ENCODE assay signal across 8 cellular contexts in the genomic region with DNA sequence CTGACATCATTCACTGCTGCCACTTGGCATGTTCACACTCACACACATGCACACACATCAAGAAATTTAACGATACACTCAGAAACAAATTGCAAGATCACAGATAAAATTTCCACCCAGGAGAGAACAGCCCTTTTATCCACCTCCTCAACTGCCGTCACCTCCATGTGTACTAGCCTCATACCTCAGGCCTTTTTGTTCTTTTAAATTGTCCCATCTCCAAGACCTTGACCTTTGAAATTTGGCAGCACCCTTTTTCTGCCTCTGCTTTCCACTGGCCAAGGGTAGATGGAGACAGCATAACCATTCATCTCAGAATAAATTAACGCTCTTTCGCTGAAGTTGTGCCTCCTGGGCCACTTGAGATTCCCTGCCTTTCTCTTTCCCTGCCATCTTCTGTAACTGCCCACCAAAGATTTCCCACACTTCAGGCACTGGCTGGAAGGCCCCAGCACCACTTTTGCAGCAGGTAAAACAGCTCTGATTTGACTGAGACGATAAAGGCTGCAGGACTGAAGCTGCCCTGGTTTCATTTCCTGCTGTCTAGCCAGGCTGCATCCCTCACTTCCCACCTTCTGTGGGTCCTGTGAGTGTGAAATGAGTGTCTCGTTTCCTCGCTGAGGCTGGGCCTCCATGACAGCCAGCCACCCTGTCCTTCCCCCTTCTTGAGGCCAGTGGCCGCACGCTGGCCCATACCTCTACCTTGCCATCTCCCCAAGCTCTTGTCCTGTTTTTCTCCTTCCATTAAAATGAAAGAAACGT. TPM values are rescaled to one million over a fixed set of nuclear protein-coding genes. Genes with fewer than 3 reads are reported as not detected.
DNase-seq lines count a peak whose midpoint lies in the region; ATAC-seq and TF ChIP-seq lines count a peak whose summit lies in the region.

No MANE protein-coding gene starts in this region.

- intact Hi-C loops in HCT116 (cut with micrococcal nuclease) = no loop called here

- POLR2A ChIA-PET in HCT116 (lab: Charles Lee) = interaction anchor here (1.7 kb wide), 1 partner anchor 37 kb away, joined by 4 read pairs; no protein-coding TSS in a partner anchor

- H3K36me3 ChIP-seq in HCT116 (ENCODE audit: control insufficient read depth in 1 of 2, insufficient read depth in 2 of 2, low read length in 2 of 2) = no peaks in the 10 kb centered on the region; a peak in 1 of 4 replicates
- no peaks in the 10 kb centered on the region for H3K36me3 ChIP-seq in right atrium auricular region

- CTCF ChIA-PET in HCT116 (lab: Charles Lee) = no interaction called here

- H3K27me3 ChIP-seq in HCT116 (ENCODE audit: insufficient read depth, low read length) (no peaks in the 10 kb centered on the region), right atrium auricular region (no peaks in the 10 kb centered on the region)

- H3K27ac ChIP-seq in HCT116 (ENCODE audit: low read depth, low read length) (peak overlapping the region; percentile 100), right atrium auricular region (peak overlapping the region; percentile 70 to 75)

- RAD21 ChIA-PET in HCT116 (lab: Charles Lee; ENCODE audit: low non-redundant PET in 1 of 2, low total read pairs in 2 of 2, uncharacterized antibody in 2 of 2, unreplicated experiment in 2 of 2) = no interaction called here

- H3K4me1 ChIP-seq in HCT116 (ENCODE audit: control insufficient read depth in 1 of 2, insufficient read depth in 2 of 2, low read length in 2 of 2) (peaks cover 94 to 95% of the 10 kb centered on the region in 2 experiments), right atrium auricular region (peaks cover 0 to 93% of the 10 kb centered on the region in 2 donors)

- no peaks in the 10 kb centered on the region for H3K9me2 ChIP-seq in HCT116 (ENCODE audit: insufficient read depth)

- H3K9me3 ChIP-seq in HCT116 (ENCODE audit: control insufficient read depth in 1 of 2, insufficient read depth in 1 of 2, low read depth in 1 of 2, low read length in 2 of 2) (no peaks in the 10 kb centered on the region), right atrium auricular region (no peaks in the 10 kb centered on the region)

- DNase-seq in HCT116 (ENCODE audit: low read depth, low spot score) (no peak), T-helper 9 cell (peak; percentile 14), right atrium auricular region (ENCODE audit: low spot score) (no peak), HT-29 (ENCODE audit: low spot score) (no peak), NCI-H146 (lab: John Stamatoyannopoulos, UW) (no peak), NCI-H345 treated with DMSO at 0.1 percent for 48 hours (lab: John Stamatoyannopoulos, UW; ENCODE audit: unreplicated experiment) (no peak)
- DNase-seq in stimulated activated CD4-positive, alpha-beta T cell treated with anti-CD3 and anti-CD28 coated beads, Interleukin-2, amount 100 ng/mL, for 24 hours = no peak

- no peak for TF ChIP-seq RAD21 in HCT116 (IDR thresholded peaks at IDR 0.05; ENCODE audit: low read depth)

- ATAC-seq in GM18517 (IDR thresholded peaks at IDR 0.05; ENCODE audit: unreplicated experiment) = peak; percentile 58
- no peak for ATAC-seq in HCT116

- no peak overlapping the region for H3K4me2 ChIP-seq in HCT116 (ENCODE audit: low read length)

- BruUV-seq in HCT116 (replicated peaks; lab: Mats Ljungman, UMichigan) = no TSS peak

- no peak for TF ChIP-seq CTCF in HCT116 (IDR thresholded peaks at IDR 0.05 in 2 of 3, conservative IDR thresholded peaks at IDR 0.05 in 1 of 3; ENCODE audit: borderline replicate concordance in 1 of 3, insufficient read depth in 1 of 3, low read depth in 2 of 3, low read length in 2 of 3)
- TF ChIP-seq CTCF in right atrium auricular region (IDR thresholded peaks at IDR 0.05) = no peak

- H2AFZ ChIP-seq in HCT116 (ENCODE audit: low read depth, low read length, poor library complexity, severe bottlenecking) = no peak overlapping the region

- TF ChIP-seq POLR2A in HCT116 (IDR thresholded peaks at IDR 0.05; ENCODE audit: borderline replicate concordance, extremely low read depth, insufficient read depth, insufficient read length) = no peak

- H3K9ac ChIP-seq in HCT116 (ENCODE audit: low read length) = peak overlapping the region; percentile 5; the same call in 1 of the 2 replicates

- H4K20me1 ChIP-seq in HCT116 (ENCODE audit: insufficient read depth) = no peaks in the 10 kb centered on the region

- peaks cover 67% of the 10 kb centered on the region for H3K79me2 ChIP-seq in HCT116 (ENCODE audit: insufficient read depth, low read length)

- H3K4me3 ChIP-seq in HCT116 (replicated peaks in 1 of 2; ENCODE audit: low read depth in 1 of 2, low read length in 2 of 2) = no peak overlapping the region
- H3K4me3 ChIP-seq in right atrium auricular region = no peak overlapping the region

TF ChIP-seq in HCT116, 20 proteins besides CTCF, POLR2A, EP300 and RAD21:
- TF ChIP-seq POLR2AphosphoS5 (IDR thresholded peaks at IDR 0.05; ENCODE audit: low read depth, low read length) (no peak), EZH2 (IDR thresholded peaks at IDR 0.05) (no peak), ZNF274 (IDR thresholded peaks at IDR 0.05; ENCODE audit: low read depth, low read length) (no peak), EGR1 (IDR thresholded peaks at IDR 0.05; ENCODE audit: low read depth) (no peak), ELF1 (IDR thresholded peaks at IDR 0.05; ENCODE audit: borderline replicate concordance, low read depth) (no peak), SP1 (IDR thresholded peaks at IDR 0.05; ENCODE audit: low read depth) (no peak), SRF (IDR thresholded peaks at IDR 0.05; ENCODE audit: low read depth) (no peak), FOSL1 (IDR thresholded peaks at IDR 0.05; ENCODE audit: low read depth) (no peak), SIN3A (IDR thresholded peaks at IDR 0.05; ENCODE audit: low read depth) (no peak), YY1 (IDR thresholded peaks at IDR 0.05; ENCODE audit: extremely low read depth, insufficient replicate concordance, low read depth, low read length) (no peak), ZFX (IDR thresholded peaks at IDR 0.05) (no peak), CBX3 (IDR thresholded peaks at IDR 0.05; ENCODE audit: low read depth) (no peak), CEBPB (IDR thresholded peaks at IDR 0.05; ENCODE audit: low read depth) (no peak), EZH2phosphoT487 (IDR thresholded peaks at IDR 0.05; ENCODE audit: borderline replicate concordance) (no peak), JUND (IDR thresholded peaks at IDR 0.05) (no peak), TCF7L2 (IDR thresholded peaks at IDR 0.05; ENCODE audit: borderline replicate concordance, extremely low read depth, insufficient read depth, insufficient read length) (no peak)
- TF ChIP-seq, protein P1, sequence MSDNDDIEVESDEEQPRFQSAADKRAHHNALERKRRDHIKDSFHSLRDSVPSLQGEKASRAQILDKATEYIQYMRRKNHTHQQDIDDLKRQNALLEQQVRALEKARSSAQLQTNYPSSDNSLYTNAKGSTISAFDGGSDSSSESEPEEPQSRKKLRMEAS (IDR thresholded peaks at IDR 0.05) = no peak
- TF ChIP-seq, protein P2, sequence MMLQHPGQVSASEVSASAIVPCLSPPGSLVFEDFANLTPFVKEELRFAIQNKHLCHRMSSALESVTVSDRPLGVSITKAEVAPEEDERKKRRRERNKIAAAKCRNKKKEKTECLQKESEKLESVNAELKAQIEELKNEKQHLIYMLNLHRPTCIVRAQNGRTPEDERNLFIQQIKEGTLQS (IDR thresholded peaks at IDR 0.05) = no peak
- TF ChIP-seq, protein P3, sequence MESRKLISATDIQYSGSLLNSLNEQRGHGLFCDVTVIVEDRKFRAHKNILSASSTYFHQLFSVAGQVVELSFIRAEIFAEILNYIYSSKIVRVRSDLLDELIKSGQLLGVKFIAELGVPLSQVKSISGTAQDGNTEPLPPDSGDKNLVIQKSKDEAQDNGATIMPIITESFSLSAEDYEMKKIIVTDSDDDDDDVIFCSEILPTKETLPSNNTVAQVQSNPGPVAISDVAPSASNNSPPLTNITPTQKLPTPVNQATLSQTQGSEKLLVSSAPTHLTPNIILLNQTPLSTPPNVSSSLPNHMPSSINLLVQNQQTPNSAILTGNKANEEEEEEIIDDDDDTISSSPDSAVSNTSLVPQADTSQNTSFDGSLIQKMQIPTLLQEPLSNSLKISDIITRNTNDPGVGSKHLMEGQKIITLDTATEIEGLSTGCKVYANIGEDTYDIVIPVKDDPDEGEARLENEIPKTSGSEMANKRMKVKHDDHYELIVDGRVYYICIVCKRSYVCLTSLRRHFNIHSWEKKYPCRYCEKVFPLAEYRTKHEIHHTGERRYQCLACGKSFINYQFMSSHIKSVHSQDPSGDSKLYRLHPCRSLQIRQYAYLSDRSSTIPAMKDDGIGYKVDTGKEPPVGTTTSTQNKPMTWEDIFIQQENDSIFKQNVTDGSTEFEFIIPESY (IDR thresholded peaks at IDR 0.05; ENCODE audit: extremely low read depth, insufficient replicate concordance, low read length) = no peak
- TF ChIP-seq, protein P4, sequence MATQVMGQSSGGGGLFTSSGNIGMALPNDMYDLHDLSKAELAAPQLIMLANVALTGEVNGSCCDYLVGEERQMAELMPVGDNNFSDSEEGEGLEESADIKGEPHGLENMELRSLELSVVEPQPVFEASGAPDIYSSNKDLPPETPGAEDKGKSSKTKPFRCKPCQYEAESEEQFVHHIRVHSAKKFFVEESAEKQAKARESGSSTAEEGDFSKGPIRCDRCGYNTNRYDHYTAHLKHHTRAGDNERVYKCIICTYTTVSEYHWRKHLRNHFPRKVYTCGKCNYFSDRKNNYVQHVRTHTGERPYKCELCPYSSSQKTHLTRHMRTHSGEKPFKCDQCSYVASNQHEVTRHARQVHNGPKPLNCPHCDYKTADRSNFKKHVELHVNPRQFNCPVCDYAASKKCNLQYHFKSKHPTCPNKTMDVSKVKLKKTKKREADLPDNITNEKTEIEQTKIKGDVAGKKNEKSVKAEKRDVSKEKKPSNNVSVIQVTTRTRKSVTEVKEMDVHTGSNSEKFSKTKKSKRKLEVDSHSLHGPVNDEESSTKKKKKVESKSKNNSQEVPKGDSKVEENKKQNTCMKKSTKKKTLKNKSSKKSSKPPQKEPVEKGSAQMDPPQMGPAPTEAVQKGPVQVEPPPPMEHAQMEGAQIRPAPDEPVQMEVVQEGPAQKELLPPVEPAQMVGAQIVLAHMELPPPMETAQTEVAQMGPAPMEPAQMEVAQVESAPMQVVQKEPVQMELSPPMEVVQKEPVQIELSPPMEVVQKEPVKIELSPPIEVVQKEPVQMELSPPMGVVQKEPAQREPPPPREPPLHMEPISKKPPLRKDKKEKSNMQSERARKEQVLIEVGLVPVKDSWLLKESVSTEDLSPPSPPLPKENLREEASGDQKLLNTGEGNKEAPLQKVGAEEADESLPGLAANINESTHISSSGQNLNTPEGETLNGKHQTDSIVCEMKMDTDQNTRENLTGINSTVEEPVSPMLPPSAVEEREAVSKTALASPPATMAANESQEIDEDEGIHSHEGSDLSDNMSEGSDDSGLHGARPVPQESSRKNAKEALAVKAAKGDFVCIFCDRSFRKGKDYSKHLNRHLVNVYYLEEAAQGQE (IDR thresholded peaks at IDR 0.05; ENCODE audit: low read depth) = no peak
TF ChIP-seq in HCT116: peak in this region for 0.

RNA-seq across cellular contexts. Expression of a gene that starts 39.3 kb away (rescaled TPM):
- total RNA-seq in HCT116 (2021; ENCODE audit: unreplicated experiment) (73.9 TPM), right atrium auricular region (10 to 100 TPM; 62.0 to 81.6 TPM)
- polyA plus RNA-seq in HCT116 (2012) = 40.8 and 43.6 TPM in 2 replicates
- total RNA-seq in HT-29 (2014; rRNA removed; shearing (Covaris generic)) = 34.2 and 35.7 TPM in 2 replicates
